In the genomic region with DNA sequence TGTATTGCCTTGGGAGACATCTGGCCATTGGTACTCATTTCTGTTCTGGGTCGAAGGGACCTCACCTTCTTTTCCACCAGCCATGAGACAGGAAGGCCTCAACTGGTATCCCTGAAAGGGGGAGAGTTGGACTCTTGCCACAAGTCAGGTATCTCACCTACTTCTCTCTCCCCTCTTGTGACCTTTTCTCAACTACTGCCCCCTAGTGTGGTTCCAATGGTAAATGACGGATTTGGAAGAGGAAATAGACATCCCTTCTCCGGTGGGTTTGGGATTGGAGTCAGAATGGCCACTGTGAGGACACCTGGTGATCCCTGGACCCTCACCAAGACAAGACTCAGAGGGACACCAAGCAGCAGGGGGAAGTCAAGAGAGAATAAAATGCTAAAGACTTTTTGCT, we compare ENCODE assay signal across 1 cellular context. TPM values are rescaled to one million over a fixed set of nuclear protein-coding genes. Genes with fewer than 3 reads are reported as not detected.
"Had no signal": no experiment of that assay in that cellular context is flagged by ENCODE, and none has a peak within 500 bp of the region (broad histone marks: within the 10 kb centered on the region; RNA-seq: fewer than 3 reads in every experiment).

No MANE protein-coding gene starts in this region.

RNA-seq across cellular contexts. Expression of a gene that starts 21.9 kb away (rescaled TPM):
- total RNA-seq: NCI-H460 had no signal
